Comparison of ENCODE assay signal across 27 cellular contexts in the genomic region with DNA sequence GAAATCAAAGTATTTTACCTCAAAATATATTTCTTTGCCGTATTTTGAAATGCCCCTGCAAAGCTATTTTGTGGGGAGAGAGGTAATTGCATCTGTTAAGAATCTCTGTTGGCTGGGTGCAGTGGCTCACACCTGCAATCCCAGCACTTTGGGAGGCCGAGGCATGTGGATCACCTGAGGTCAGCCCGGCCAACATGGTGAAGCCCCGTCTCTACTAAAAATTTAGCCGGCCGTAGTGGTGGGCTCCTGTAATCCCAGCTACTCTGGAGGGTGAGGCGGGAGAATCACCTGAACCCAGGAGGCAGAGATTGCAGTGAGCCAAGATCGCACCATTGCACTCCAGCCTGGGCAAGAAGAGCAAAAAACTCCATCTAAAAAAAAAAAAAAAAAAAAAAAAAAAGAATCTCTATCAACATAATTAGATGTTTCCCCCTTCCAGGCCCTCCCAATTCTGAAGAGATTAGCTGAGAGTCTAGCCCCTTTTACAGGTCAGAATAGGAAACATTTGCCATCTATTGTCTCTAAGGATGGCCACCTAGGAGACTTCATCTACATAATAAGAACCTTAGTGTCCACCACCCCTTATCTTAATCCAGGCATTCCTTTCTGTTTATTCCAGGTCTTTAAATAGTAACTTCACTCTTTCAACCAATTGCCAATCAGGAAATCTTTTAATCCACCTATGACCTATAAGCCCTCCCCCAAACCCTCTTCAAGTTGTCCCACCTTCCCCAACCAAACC.
"Had no signal": no experiment of that assay in that cellular context is flagged by ENCODE, and none has a peak within 500 bp of the region (broad histone marks: within the 10 kb centered on the region; RNA-seq: fewer than 3 reads in every experiment).

No MANE protein-coding gene starts in this region.

- H3K79me2 ChIP-seq: parathyroid adenoma had no signal

- H3K27me3 ChIP-seq: brain microvascular endothelial cell, neural progenitor cell, right atrium auricular region, tibial nerve had no signal

- H3K4me3 Mint-ChIP-seq: activated CD4-positive, alpha-beta memory T cell treated with anti-CD3 and anti-CD28 coated beads for 36 hours; activated CD4-positive, alpha-beta T cell treated with anti-CD3 and anti-CD28 coated beads, Interleukin-2, amount 10 ng/mL, durations not matched to agents 24 days and 14 days; activated T-cell treated with anti-CD3 and anti-CD28 coated beads, Interleukin-2, amount 50 U/mL, for 4 hours; activated T-helper 17 cell treated with anti-CD3 and anti-CD28 coated beads, Interleukin-2, amount 50 U/mL, for 72 hours; neural progenitor cell had no signal

- DNase-seq: activated CD4-positive, alpha-beta memory T cell treated with anti-CD3 and anti-CD28 coated beads for 36 hours; activated CD4-positive, alpha-beta T cell treated with anti-CD3 and anti-CD28 coated beads, Interleukin-2, amount 10 ng/mL, durations not matched to agents 24 days and 14 days; activated CD4-positive, CD25-positive, alpha-beta regulatory T cell treated with anti-CD3 and anti-CD28 coated beads, Interleukin-2, amount 50 U/mL, for 72 hours; activated CD8-positive, alpha-beta memory T cell treated with anti-CD3 and anti-CD28 coated beads, Interleukin-2, amount 50 U/mL, for 48 hours; activated gamma-delta T cell treated with Interleukin-2 at 50 U/mL for 16 hours; activated naive CD4-positive, alpha-beta T cell treated with anti-CD3 and anti-CD28 coated beads, Interleukin-2, amount 50 U/mL, for 16 hours; activated T-cell treated with anti-CD3 and anti-CD28 coated beads, Interleukin-2, amount 50 U/mL, for 4 hours; amniotic stem cell; brain microvascular endothelial cell; caudate nucleus; foreskin fibroblast; head of caudate nucleus; hippocampal formation; immature natural killer cell; naive thymus-derived CD8-positive, alpha-beta T cell; occipital lobe; stimulated activated CD4-positive, alpha-beta T cell treated with anti-CD3 and anti-CD28 coated beads, Interleukin-2, amount 100 ng/mL, for 24 hours; stimulated activated naive CD4-positive, alpha-beta T cell treated with Interleukin-2 at 50 U/mL for 16 hours; T-helper 9 cell; WERI-Rb-1 had no signal

- H3K27ac ChIP-seq: brain microvascular endothelial cell, neural progenitor cell, parathyroid adenoma, right atrium auricular region, tibial nerve, WERI-Rb-1 had no signal

- H3K9ac ChIP-seq: neural progenitor cell, parathyroid adenoma had no signal

- H3K27me3 Mint-ChIP-seq: activated CD4-positive, alpha-beta memory T cell treated with anti-CD3 and anti-CD28 coated beads for 36 hours; activated CD4-positive, alpha-beta T cell treated with anti-CD3 and anti-CD28 coated beads, Interleukin-2, amount 10 ng/mL, durations not matched to agents 24 days and 14 days; activated T-helper 17 cell treated with anti-CD3 and anti-CD28 coated beads, Interleukin-2, amount 50 U/mL, for 72 hours; naive thymus-derived CD8-positive, alpha-beta T cell had no signal

- H2AFZ ChIP-seq: neural progenitor cell, parathyroid adenoma had no signal

- H3K36me3 Mint-ChIP-seq: immature natural killer cell had no signal

- H3K36me3 ChIP-seq: brain microvascular endothelial cell, neural progenitor cell, right atrium auricular region, tibial nerve, WERI-Rb-1 had no signal

- H3K27ac Mint-ChIP-seq: activated CD4-positive, alpha-beta memory T cell treated with anti-CD3 and anti-CD28 coated beads for 36 hours; activated CD4-positive, alpha-beta T cell treated with anti-CD3 and anti-CD28 coated beads, Interleukin-2, amount 10 ng/mL, durations not matched to agents 24 days and 14 days; activated T-helper 17 cell treated with anti-CD3 and anti-CD28 coated beads, Interleukin-2, amount 50 U/mL, for 72 hours; neural progenitor cell had no signal

- FAIRE-seq: astrocyte had no signal

- H3K9me3 Mint-ChIP-seq: activated CD4-positive, alpha-beta memory T cell treated with anti-CD3 and anti-CD28 coated beads for 36 hours; activated CD4-positive, alpha-beta T cell treated with anti-CD3 and anti-CD28 coated beads, Interleukin-2, amount 10 ng/mL, durations not matched to agents 24 days and 14 days; activated T-cell treated with anti-CD3 and anti-CD28 coated beads, Interleukin-2, amount 50 U/mL, for 4 hours; activated T-helper 17 cell treated with anti-CD3 and anti-CD28 coated beads, Interleukin-2, amount 50 U/mL, for 72 hours; immature natural killer cell; naive thymus-derived CD8-positive, alpha-beta T cell; neural progenitor cell had no signal

- H3K4me2 ChIP-seq: neural progenitor cell, smooth muscle cell had no signal

- H3K4me3 ChIP-seq: neural progenitor cell, right atrium auricular region, smooth muscle cell, tibial nerve had no signal

- H3K9me3 ChIP-seq: right atrium auricular region, tibial nerve had no signal
